ENCODE assay signal across 8 cellular contexts in the genomic region with DNA sequence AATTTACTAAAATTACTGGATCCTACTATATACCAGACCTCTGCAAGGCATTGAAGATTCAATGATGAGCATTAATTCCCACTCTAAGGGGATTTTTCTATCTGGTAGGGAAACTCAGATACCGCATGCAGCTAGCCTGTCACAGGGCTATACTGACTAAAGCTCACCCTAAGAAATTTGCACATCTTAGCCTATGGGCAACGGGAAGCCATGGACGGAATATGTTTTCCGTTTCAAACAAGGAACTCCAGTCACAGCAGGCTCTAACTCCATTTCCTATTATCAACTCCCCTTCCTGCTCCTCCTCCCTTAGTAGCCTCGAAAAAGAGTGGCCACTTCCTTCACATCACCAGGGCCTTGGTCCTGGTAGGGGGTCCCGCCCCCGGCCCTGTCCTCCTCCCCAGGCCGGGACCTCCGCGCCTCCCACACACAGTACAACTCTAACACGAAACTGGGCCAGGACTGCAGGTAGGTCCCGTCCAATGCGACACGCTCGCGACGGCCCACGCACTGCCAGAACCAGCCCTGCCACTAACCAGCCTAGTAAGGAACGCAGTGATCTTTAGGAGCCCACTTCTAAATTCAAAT. TPM values are rescaled to one million over a fixed set of nuclear protein-coding genes. Genes with fewer than 3 reads are reported as not detected.
DNase-seq lines count a peak whose midpoint lies in the region; FAIRE-seq and TF ChIP-seq lines count a peak whose summit lies in the region.

No MANE protein-coding gene starts in this region.

- no peaks in the 10 kb centered on the region for H4K20me1 ChIP-seq in keratinocyte (ENCODE audit: control insufficient read depth, extremely low read depth, insufficient read depth, low read length)

- WGBS in stomach, 5 donors = 6 to 10% (median 7%) methylated on average over 19 of the region's 19 CpGs

- TF ChIP-seq CTCF in HFFc6 (IDR thresholded peaks at IDR 0.05) = no peak
- no peak for TF ChIP-seq CTCF in ascending aorta (IDR thresholded peaks at IDR 0.05)
- TF ChIP-seq CTCF in keratinocyte (optimal IDR thresholded peaks at IDR 0.05 in 1 of 3, IDR thresholded peaks at IDR 0.05 in 1 of 3, conservative IDR thresholded peaks at IDR 0.05 in 1 of 3; ENCODE audit: extremely low read depth in 1 of 3, insufficient read depth in 2 of 3, low read length in 3 of 3) = no peak
- TF ChIP-seq CTCF in stomach (IDR thresholded peaks at IDR 0.05) = no peak
- no peak for TF ChIP-seq CTCF in D721Med (IDR thresholded peaks at IDR 0.05; ENCODE audit: insufficient read depth, missing control alignments)

- H3K9me1 ChIP-seq in keratinocyte (ENCODE audit: control insufficient read depth, extremely low read depth, insufficient read depth, low read length) = no peaks in the 10 kb centered on the region

- peak overlapping the region; percentile 91 for H3K4me3 Mint-ChIP-seq in HFFc6

- H3K36me3 ChIP-seq in ascending aorta = peaks cover 18 to 26% of the 10 kb centered on the region in 2 donors
- H3K36me3 ChIP-seq in keratinocyte (ENCODE audit: control insufficient read depth in 2 of 2, extremely low read depth in 1 of 2, insufficient read depth in 2 of 2, low read length in 2 of 2) = peaks cover 10 to 15% of the 10 kb centered on the region in 2 experiments
- H3K36me3 ChIP-seq in stomach = peaks cover 25 to 32% (median 32%) of the 10 kb centered on the region in 4 donors

- H3K4me1 Mint-ChIP-seq in HFFc6 (ENCODE audit: low read depth) = peaks cover 19% of the 10 kb centered on the region

- FAIRE-seq in keratinocyte (lab: Jason Lieb, UNC) = no peak
- FAIRE-seq in D721Med (lab: Jason Lieb, UNC) = no peak

- H3K4me3 ChIP-seq in ascending aorta (peak overlapping the region; percentile 87 to 92), keratinocyte (ENCODE audit: control insufficient read depth in 2 of 3, extremely low read depth in 1 of 3, insufficient read depth in 2 of 3, low read depth in 1 of 3, low read length in 3 of 3) (peak overlapping the region; percentile 71 to 99 (median 92)), stomach (peak overlapping the region; percentile 94 to 98 (median 97))

- peaks cover 1% of the 10 kb centered on the region; the same call in 1 of the 2 replicates for H3K27me3 Mint-ChIP-seq in HFFc6 (ENCODE audit: insufficient read depth)

- H3K9ac ChIP-seq in keratinocyte (ENCODE audit: control insufficient read depth, extremely low read depth, insufficient read depth, low read length) = peak overlapping the region; percentile 94

- peak overlapping the region; percentile 92 for H2AFZ ChIP-seq in keratinocyte (ENCODE audit: control insufficient read depth, low read length)

- no peaks in the 10 kb centered on the region for H3K9me3 Mint-ChIP-seq in HFFc6

- no peaks in the 10 kb centered on the region for H3K27me3 ChIP-seq in ascending aorta
- H3K27me3 ChIP-seq in keratinocyte (ENCODE audit: control insufficient read depth, extremely low read depth, insufficient read depth, low read length) = no peaks in the 10 kb centered on the region
- peaks cover 0 to 5% (median 0%) of the 10 kb centered on the region in 3 donors for H3K27me3 ChIP-seq in stomach

- H3K27ac ChIP-seq in ascending aorta (peak overlapping the region; percentile 96 to 98), keratinocyte (ENCODE audit: control insufficient read depth, insufficient read depth, low read length) (peak overlapping the region; percentile 65), stomach (peak overlapping the region; percentile 95 to 98 (median 96))

- dilution Hi-C loops in keratinocyte (cut with MboI; ENCODE audit: extremely low pct_ligation_motif_present, low sequenced_read_pairs) = no loop called here

- H3K4me2 ChIP-seq in keratinocyte (ENCODE audit: control insufficient read depth, extremely low read depth, insufficient read depth, low read depth, low read length) = peak overlapping the region; percentile 97

- peaks cover 25% of the 10 kb centered on the region for H3K36me3 Mint-ChIP-seq in HFFc6 (ENCODE audit: low read depth)

- H3K79me2 ChIP-seq in keratinocyte (ENCODE audit: control insufficient read depth, insufficient read depth, low read length) = peaks cover 14% of the 10 kb centered on the region

- no peak for TF ChIP-seq EP300 in stomach (IDR thresholded peaks at IDR 0.05)

- H3K9me3 ChIP-seq in ascending aorta = no peaks in the 10 kb centered on the region
- H3K9me3 ChIP-seq in keratinocyte (ENCODE audit: control insufficient read depth, low read depth, low read length) = no peaks in the 10 kb centered on the region
- no peaks in the 10 kb centered on the region for H3K9me3 ChIP-seq in stomach

- no peak for TF ChIP-seq POLR2A in stomach (IDR thresholded peaks at IDR 0.05)

- H3K4me1 ChIP-seq in ascending aorta (peaks cover 3 to 9% of the 10 kb centered on the region in 2 donors), keratinocyte (ENCODE audit: control insufficient read depth, extremely low read depth, insufficient read depth, low read length) (peaks cover 6% of the 10 kb centered on the region), stomach (peaks cover 10 to 28% (median 18%) of the 10 kb centered on the region in 4 donors)

- peak; percentile 30 for DNase-seq in NCI-H2107 treated with DMSO at 0.1 percent for 48 hours (lab: John Stamatoyannopoulos, UW; ENCODE audit: unreplicated experiment)
- DNase-seq in NCI-H2107 (lab: John Stamatoyannopoulos, UW) = no peak
- no peak for DNase-seq in HFFc6
- peak; percentile 53 for DNase-seq in NCI-H146 (lab: John Stamatoyannopoulos, UW)
- peak in 1 of 2 donors; percentile 75 for DNase-seq in ascending aorta (ENCODE audit: low spot score in 2 of 2)
- DNase-seq in keratinocyte (ENCODE audit: low read depth, low spot score) = no peak
- DNase-seq in stomach = no peak
- DNase-seq in D721Med (ENCODE audit: insufficient read length, low spot score) = no peak

- intact Hi-C loops in ascending aorta (cut with DNase I) (loop anchor here (1.0 to 5.0 kb wide), 5 partner anchors 19 to 517 kb away; partner anchors contain the start of genes ACTR1B and TMEM131), stomach (cut with DNase I; ENCODE audit: low total_unique reads) (no loop called here)

- H3K27ac Mint-ChIP-seq in HFFc6 = peak overlapping the region; percentile 90

RNA-seq across cellular contexts. Expression of gene COX5B, which starts 0.7 kb away (rescaled TPM):
- total RNA-seq in HFFc6 (2021; fragmentation: NEBNext Ultra II Directional; extraction: Animal tissue kit (Norgen Biotek cat#: 25700)) = 100 to 1,000 TPM; 162 to 215 (median 182) TPM
- 251 TPM for total RNA-seq in ascending aorta
- polyA plus RNA-seq in keratinocyte = 256 to 372 TPM (median 311 TPM) in 3 replicates
- 125 TPM for polyA plus RNA-seq in keratinocyte (2011; ENCODE audit: low read depth)
- polyA plus RNA-seq in keratinocyte (2011; cell fraction: cytosol; rRNA removed) = 207 and 304 TPM in 2 replicates
- polyA plus RNA-seq in keratinocyte (2011; cell fraction: nucleus; rRNA removed) = 144 and 154 TPM in 2 replicates
- polyA plus RNA-seq in keratinocyte (2012; ENCODE audit: low replicate concordance) = 252 and 296 TPM in 2 replicates
- 27.3 to 60.0 TPM (median 34.5 TPM) in 3 replicates for polyA minus RNA-seq in keratinocyte
- polyA minus RNA-seq in keratinocyte (2011; cell fraction: cytosol; rRNA and poly(A)+ RNA removed) = 166 TPM
- polyA minus RNA-seq in keratinocyte (2011; cell fraction: nucleus; rRNA and poly(A)+ RNA removed) = 32.2 and 38.5 TPM in 2 replicates
- 100 to 1,000 TPM; 370 to 935 (median 470) TPM for total RNA-seq in stomach
- 100 to 1,000 TPM; 543 to 718 (median 600) TPM for polyA plus RNA-seq in stomach

RNA-seq across cellular contexts. Expression of gene ACTR1B, which starts 18.6 kb away (rescaled TPM):
- 10 to 100 TPM; 63.9 to 76.2 (median 69.2) TPM for total RNA-seq in HFFc6 (2021; fragmentation: NEBNext Ultra II Directional; extraction: Animal tissue kit (Norgen Biotek cat#: 25700))
- total RNA-seq in ascending aorta (125 TPM), stomach (10 to 100 TPM; 47.5 to 92.1 (median 53.4) TPM)
- polyA plus RNA-seq in keratinocyte (20.6 to 31.2 TPM (median 30.0 TPM) in 3 replicates), stomach (10 to 100 TPM; 56.2 to 60.3 (median 57.3) TPM)
- 28.9 TPM for polyA plus RNA-seq in keratinocyte (2011; ENCODE audit: low read depth)
- polyA plus RNA-seq in keratinocyte (2011; cell fraction: cytosol; rRNA removed) = 19.2 and 30.0 TPM in 2 replicates
- polyA plus RNA-seq in keratinocyte (2011; cell fraction: nucleus; rRNA removed) = 39.5 and 45.8 TPM in 2 replicates
- polyA plus RNA-seq in keratinocyte (2012; ENCODE audit: low replicate concordance) = 29.5 and 31.7 TPM in 2 replicates
- 24.5 to 44.3 TPM (median 32.2 TPM) in 3 replicates for polyA minus RNA-seq in keratinocyte
- polyA minus RNA-seq in keratinocyte (2011; cell fraction: cytosol; rRNA and poly(A)+ RNA removed) = 21.9 TPM
- polyA minus RNA-seq in keratinocyte (2011; cell fraction: nucleus; rRNA and poly(A)+ RNA removed) = 13.1 and 15.5 TPM in 2 replicates

RNA-seq across cellular contexts. Expression of gene C2orf92, which starts 24.3 kb away (rescaled TPM):
- 1 to 10 TPM in 4 of 6 experiments, under 1 TPM in 2; 0.88 to 2.6 (median 1.2) TPM for total RNA-seq in HFFc6 (2021; fragmentation: NEBNext Ultra II Directional; extraction: Animal tissue kit (Norgen Biotek cat#: 25700))
- 4.6 TPM for total RNA-seq in ascending aorta
- polyA plus RNA-seq in keratinocyte = 0.66 to 1.7 TPM (median 1.6 TPM) in 3 replicates
- 1.1 TPM for polyA plus RNA-seq in keratinocyte (2011; ENCODE audit: low read depth)
- polyA plus RNA-seq in keratinocyte (2011; cell fraction: cytosol; rRNA removed) = 0.11 and 0.16 TPM in 2 replicates
- polyA plus RNA-seq in keratinocyte (2011; cell fraction: nucleus; rRNA removed) = 11.7 and 13.4 TPM in 2 replicates
- 0.45 and 2.0 TPM in 2 replicates for polyA plus RNA-seq in keratinocyte (2012; ENCODE audit: low replicate concordance)
- polyA minus RNA-seq in keratinocyte = 1.1 to 1.4 TPM in 2 of 3 replicates, not detected in the other
- polyA minus RNA-seq in keratinocyte (2011; cell fraction: cytosol; rRNA and poly(A)+ RNA removed) = not detected
- polyA minus RNA-seq in keratinocyte (2011; cell fraction: nucleus; rRNA and poly(A)+ RNA removed) = 1.8 and 2.0 TPM in 2 replicates
- 10 to 100 TPM in 2 of 5 donors, 1 to 10 TPM in 1, not detected in 2; 2.3 to 35.3 (median 15.2) TPM for total RNA-seq in stomach
- polyA plus RNA-seq in stomach = 1 to 10 TPM; 3.1 to 7.8 (median 4.2) TPM

RNA-seq across cellular contexts. Expression of gene ANKRD36B, which starts 55.5 kb away (rescaled TPM):
- total RNA-seq in HFFc6 (2021; fragmentation: NEBNext Ultra II Directional; extraction: Animal tissue kit (Norgen Biotek cat#: 25700)) = 1 to 10 TPM; 3.6 to 5.4 (median 4.3) TPM
- total RNA-seq in ascending aorta (19.4 TPM), stomach (100 to 1,000 TPM in 2 of 5 donors, 10 to 100 TPM in 3; 32.2 to 188 (median 91.4) TPM)
- polyA plus RNA-seq in keratinocyte (6.1 to 11.9 TPM (median 7.6 TPM) in 3 replicates), stomach (1 to 10 TPM; 8.7 to 8.9 (median 8.9) TPM)
- polyA plus RNA-seq in keratinocyte (2011; ENCODE audit: low read depth) = 12.2 TPM
- polyA plus RNA-seq in keratinocyte (2011; cell fraction: cytosol; rRNA removed) = 0.64 and 0.95 TPM in 2 replicates
- 42.4 and 54.8 TPM in 2 replicates for polyA plus RNA-seq in keratinocyte (2011; cell fraction: nucleus; rRNA removed)
- 3.4 TPM in 2 replicates for polyA plus RNA-seq in keratinocyte (2012; ENCODE audit: low replicate concordance)
- 8.7 to 43.1 TPM (median 27.9 TPM) in 3 replicates for polyA minus RNA-seq in keratinocyte
- polyA minus RNA-seq in keratinocyte (2011; cell fraction: cytosol; rRNA and poly(A)+ RNA removed) = 4.2 TPM
- 37.7 and 93.9 TPM in 2 replicates for polyA minus RNA-seq in keratinocyte (2011; cell fraction: nucleus; rRNA and poly(A)+ RNA removed)

Comparison
In these comparisons a context has a peak if more than half of its experiments do, and no peak if none do; other contexts are left out.
1. DNase-seq: peak in NCI-H2107 treated with DMSO at 0.1 percent for 48 hours (single experiment) and NCI-H146 (single experiment); none in NCI-H2107 (single experiment), HFFc6 (single experiment), keratinocyte (single experiment), stomach (single experiment) and D721Med (single experiment).
2. Peak in every context shown above with its lines, with median percentiles within 50 percentile points of each other: H3K27ac ChIP-seq and H3K4me3 ChIP-seq.